Comparison of ENCODE assay signal across 8 cellular contexts in the genomic region with DNA sequence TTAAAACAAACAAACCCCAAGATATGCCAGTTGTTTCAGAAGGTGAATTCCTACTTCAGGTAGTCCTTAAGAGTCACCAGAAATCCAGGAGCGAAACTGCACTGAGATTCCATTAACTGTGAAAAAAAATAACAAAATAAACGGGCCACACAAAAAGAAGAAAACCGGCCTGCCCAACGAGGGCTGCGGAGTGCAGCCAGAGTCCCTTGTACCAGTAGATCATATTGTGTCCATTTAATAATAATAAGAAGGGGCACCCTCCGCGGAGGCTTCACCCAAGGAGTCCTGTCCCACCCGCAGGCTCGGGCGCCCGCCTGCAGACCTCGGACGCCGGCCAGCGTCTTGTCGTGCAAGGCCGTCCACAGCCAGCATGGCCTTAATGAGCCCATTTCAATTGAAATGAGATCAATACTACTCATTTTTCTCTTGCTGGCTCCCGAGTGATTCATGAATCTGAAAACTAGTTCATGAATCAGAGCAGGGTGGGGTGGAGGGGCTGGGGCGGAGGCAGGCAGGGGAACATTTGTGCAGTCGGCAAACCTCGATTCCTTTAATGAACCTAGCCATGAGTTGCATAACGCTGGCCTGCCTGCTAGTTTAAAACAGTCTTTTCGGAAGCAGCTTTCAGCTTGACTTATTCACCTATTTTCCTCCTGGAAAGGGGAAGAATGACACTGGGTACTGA.
DNase-seq lines count a peak whose midpoint lies in the region; ATAC-seq and TF ChIP-seq lines count a peak whose summit lies in the region.

No MANE protein-coding gene starts in this region.

- ATAC-seq in HCT116: peak; percentile 24
- ATAC-seq in upper lobe of right lung: peak; percentile 34
- no peak for ATAC-seq in GM18498 (IDR thresholded peaks at IDR 0.05; ENCODE audit: unreplicated experiment)

- H3K4me1 ChIP-seq in HCT116 (ENCODE audit: control insufficient read depth in 1 of 2, insufficient read depth in 2 of 2, low read length in 2 of 2): peaks cover 46 to 63% of the 10 kb centered on the region in 2 experiments
- peaks cover 93% of the 10 kb centered on the region for H3K4me1 ChIP-seq in upper lobe of right lung

- H3K4me1 Mint-ChIP-seq in activated naive CD4-positive, alpha-beta T cell treated with anti-CD3 and anti-CD28 coated beads, Interleukin-2, amount 10 ng/mL, durations not matched to agents 7 days and 5 days: peaks cover 66% of the 10 kb centered on the region
- H3K4me1 Mint-ChIP-seq in glutamatergic neuron (ENCODE audit: low read depth, unreplicated experiment): peaks cover 82% of the 10 kb centered on the region

- intact Hi-C loops in HCT116 (cut with micrococcal nuclease) (loop anchor here (5.0 to 10.0 kb wide), 2 partner anchors 228 to 354 kb away; no protein-coding TSS in a partner anchor), posterior vena cava (cut with DNase I) (loop anchor here (5.0 to 10.0 kb wide), 7 partner anchors 111 to 362 kb away; a partner anchor contains a TSS), upper lobe of right lung (cut with DNase I) (loop anchor here (5.0 to 10.0 kb wide), 2 partner anchors 111 to 352 kb away; a partner anchor contains a TSS)

- peak overlapping the region; percentile 59 for H3K4me3 Mint-ChIP-seq in activated naive CD4-positive, alpha-beta T cell treated with anti-CD3 and anti-CD28 coated beads, Interleukin-2, amount 10 ng/mL, durations not matched to agents 7 days and 5 days
- H3K4me3 Mint-ChIP-seq in glutamatergic neuron (ENCODE audit: unreplicated experiment): peak overlapping the region; percentile 75

- peak; percentile 30; the same call in 1 of the 2 replicates for TF ChIP-seq RAD21 in HCT116 (IDR thresholded peaks at IDR 0.05; ENCODE audit: low read depth)

- H3K9me3 ChIP-seq in HCT116 (ENCODE audit: control insufficient read depth in 1 of 2, insufficient read depth in 1 of 2, low read depth in 1 of 2, low read length in 2 of 2): no peaks in the 10 kb centered on the region
- H3K9me3 ChIP-seq in upper lobe of right lung: no peaks in the 10 kb centered on the region

- no TSS peak for BruUV-seq in HCT116 (replicated peaks; lab: Mats Ljungman, UMichigan)

- CTCF ChIA-PET in HCT116 (lab: Charles Lee): interaction anchor here (1.4 kb wide), 1 partner anchor 361 kb away, joined by 7 read pairs; no protein-coding TSS in a partner anchor
- CTCF ChIA-PET in activated naive CD4-positive, alpha-beta T cell treated with anti-CD3 and anti-CD28 coated beads, Interleukin-2, amount 10 ng/mL, durations not matched to agents 7 days and 5 days (lab: Charles Lee): interaction anchor here (0.9 to 3.0 kb wide), 10 partner anchors 19 to 360 kb away, joined by 3 to 12 read pairs (median 5); no protein-coding TSS in a partner anchor

- H3K79me2 ChIP-seq in HCT116 (ENCODE audit: insufficient read depth, low read length): no peaks in the 10 kb centered on the region

- H3K4me3 ChIP-seq in HCT116 (replicated peaks in 1 of 2; ENCODE audit: low read depth in 1 of 2, low read length in 2 of 2) (peak overlapping the region; percentile 16 to 46), upper lobe of right lung (peak overlapping the region; percentile 30)

- H2AFZ ChIP-seq in HCT116 (ENCODE audit: low read depth, low read length, poor library complexity, severe bottlenecking): peak overlapping the region; percentile 72

- H3K27ac ChIP-seq in HCT116 (ENCODE audit: low read depth, low read length): peak overlapping the region; percentile 66
- peak overlapping the region; percentile 99 for H3K27ac ChIP-seq in upper lobe of right lung

- H3K36me3 Mint-ChIP-seq in activated naive CD4-positive, alpha-beta T cell treated with anti-CD3 and anti-CD28 coated beads, Interleukin-2, amount 10 ng/mL, durations not matched to agents 7 days and 5 days: peaks cover 6% of the 10 kb centered on the region
- no peaks in the 10 kb centered on the region for H3K36me3 Mint-ChIP-seq in glutamatergic neuron (ENCODE audit: unreplicated experiment)

- peak overlapping the region; percentile 85 for H3K4me2 ChIP-seq in HCT116 (ENCODE audit: low read length)

- H3K9ac ChIP-seq in HCT116 (ENCODE audit: low read length): peak overlapping the region; percentile 60

- peaks cover 13% of the 10 kb centered on the region for H3K27me3 Mint-ChIP-seq in activated naive CD4-positive, alpha-beta T cell treated with anti-CD3 and anti-CD28 coated beads, Interleukin-2, amount 10 ng/mL, durations not matched to agents 7 days and 5 days
- peaks cover 15% of the 10 kb centered on the region for H3K27me3 Mint-ChIP-seq in glutamatergic neuron (ENCODE audit: unreplicated experiment)

- TF ChIP-seq CTCF in HCT116 (IDR thresholded peaks at IDR 0.05 in 2 of 3, conservative IDR thresholded peaks at IDR 0.05 in 1 of 3; ENCODE audit: borderline replicate concordance in 1 of 3, insufficient read depth in 1 of 3, low read depth in 2 of 3, low read length in 2 of 3) (no peak), glutamatergic neuron (IDR thresholded peaks at IDR 0.05; ENCODE audit: partially characterized antibody, unreplicated experiment) (no peak), upper lobe of right lung (IDR thresholded peaks at IDR 0.05) (no peak)

- POLR2A ChIA-PET in HCT116 (lab: Charles Lee): interaction anchor here (1.2 to 2.4 kb wide), 2 partner anchors 66 to 112 kb away, joined by 3 to 46 read pairs; a partner anchor contains a TSS

- peak overlapping the region; percentile 96 for H3K27ac Mint-ChIP-seq in activated naive CD4-positive, alpha-beta T cell treated with anti-CD3 and anti-CD28 coated beads, Interleukin-2, amount 10 ng/mL, durations not matched to agents 7 days and 5 days
- peak overlapping the region; percentile 99 for H3K27ac Mint-ChIP-seq in glutamatergic neuron (ENCODE audit: unreplicated experiment)

- no peaks in the 10 kb centered on the region for H3K9me3 Mint-ChIP-seq in activated naive CD4-positive, alpha-beta T cell treated with anti-CD3 and anti-CD28 coated beads, Interleukin-2, amount 10 ng/mL, durations not matched to agents 7 days and 5 days
- H3K9me3 Mint-ChIP-seq in glutamatergic neuron (ENCODE audit: unreplicated experiment): peaks cover 20% of the 10 kb centered on the region

- RAD21 ChIA-PET in HCT116 (lab: Charles Lee; ENCODE audit: low non-redundant PET in 1 of 2, low total read pairs in 2 of 2, uncharacterized antibody in 2 of 2, unreplicated experiment in 2 of 2): interaction anchor here (0.9 to 1.5 kb wide), 3 partner anchors 66 to 361 kb away, joined by 3 to 5 read pairs (median 4); no protein-coding TSS in a partner anchor

- no peaks in the 10 kb centered on the region; the same call in 1 of the 2 replicates for H3K27me3 ChIP-seq in HCT116 (ENCODE audit: insufficient read depth, low read length)
- H3K27me3 ChIP-seq in upper lobe of right lung: no peaks in the 10 kb centered on the region

- no peaks in the 10 kb centered on the region for H4K20me1 ChIP-seq in HCT116 (ENCODE audit: insufficient read depth)

- TF ChIP-seq POLR2A in HCT116 (IDR thresholded peaks at IDR 0.05; ENCODE audit: borderline replicate concordance, extremely low read depth, insufficient read depth, insufficient read length): no peak

- DNase-seq in HCT116 (ENCODE audit: low read depth, low spot score) (peak; percentile 79), SHP77 (lab: John Stamatoyannopoulos, UW) (peak; percentile 46 to 71), glutamatergic neuron (peak; percentile 49), posterior vena cava (ENCODE audit: low spot score) (peak; percentile 91), upper lobe of right lung (peak; percentile 81), NCI-H2029 (lab: John Stamatoyannopoulos, UW) (no peak)
- DNase-seq in activated naive CD4-positive, alpha-beta T cell treated with anti-CD3 and anti-CD28 coated beads, Interleukin-2, amount 10 ng/mL, durations not matched to agents 7 days and 5 days: peak; percentile 55

- H3K36me3 ChIP-seq in HCT116 (ENCODE audit: control insufficient read depth in 1 of 2, insufficient read depth in 2 of 2, low read length in 2 of 2) (no peaks in the 10 kb centered on the region), upper lobe of right lung (no peaks in the 10 kb centered on the region)

- H3K9me2 ChIP-seq in HCT116 (ENCODE audit: insufficient read depth): no peaks in the 10 kb centered on the region

TF ChIP-seq in HCT116, 20 proteins besides CTCF, POLR2A, EP300 and RAD21 (continues in another document):
- TF ChIP-seq ZFX (IDR thresholded peaks at IDR 0.05): no peak
- TF ChIP-seq SP1 (IDR thresholded peaks at IDR 0.05; ENCODE audit: low read depth): peak; percentile 40
- TF ChIP-seq, protein P1, sequence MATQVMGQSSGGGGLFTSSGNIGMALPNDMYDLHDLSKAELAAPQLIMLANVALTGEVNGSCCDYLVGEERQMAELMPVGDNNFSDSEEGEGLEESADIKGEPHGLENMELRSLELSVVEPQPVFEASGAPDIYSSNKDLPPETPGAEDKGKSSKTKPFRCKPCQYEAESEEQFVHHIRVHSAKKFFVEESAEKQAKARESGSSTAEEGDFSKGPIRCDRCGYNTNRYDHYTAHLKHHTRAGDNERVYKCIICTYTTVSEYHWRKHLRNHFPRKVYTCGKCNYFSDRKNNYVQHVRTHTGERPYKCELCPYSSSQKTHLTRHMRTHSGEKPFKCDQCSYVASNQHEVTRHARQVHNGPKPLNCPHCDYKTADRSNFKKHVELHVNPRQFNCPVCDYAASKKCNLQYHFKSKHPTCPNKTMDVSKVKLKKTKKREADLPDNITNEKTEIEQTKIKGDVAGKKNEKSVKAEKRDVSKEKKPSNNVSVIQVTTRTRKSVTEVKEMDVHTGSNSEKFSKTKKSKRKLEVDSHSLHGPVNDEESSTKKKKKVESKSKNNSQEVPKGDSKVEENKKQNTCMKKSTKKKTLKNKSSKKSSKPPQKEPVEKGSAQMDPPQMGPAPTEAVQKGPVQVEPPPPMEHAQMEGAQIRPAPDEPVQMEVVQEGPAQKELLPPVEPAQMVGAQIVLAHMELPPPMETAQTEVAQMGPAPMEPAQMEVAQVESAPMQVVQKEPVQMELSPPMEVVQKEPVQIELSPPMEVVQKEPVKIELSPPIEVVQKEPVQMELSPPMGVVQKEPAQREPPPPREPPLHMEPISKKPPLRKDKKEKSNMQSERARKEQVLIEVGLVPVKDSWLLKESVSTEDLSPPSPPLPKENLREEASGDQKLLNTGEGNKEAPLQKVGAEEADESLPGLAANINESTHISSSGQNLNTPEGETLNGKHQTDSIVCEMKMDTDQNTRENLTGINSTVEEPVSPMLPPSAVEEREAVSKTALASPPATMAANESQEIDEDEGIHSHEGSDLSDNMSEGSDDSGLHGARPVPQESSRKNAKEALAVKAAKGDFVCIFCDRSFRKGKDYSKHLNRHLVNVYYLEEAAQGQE (IDR thresholded peaks at IDR 0.05; ENCODE audit: low read depth): no peak
- TF ChIP-seq EGR1 (IDR thresholded peaks at IDR 0.05; ENCODE audit: low read depth): no peak
- TF ChIP-seq FOSL1 (IDR thresholded peaks at IDR 0.05; ENCODE audit: low read depth): peak; percentile 41; the same call in 1 of the 2 replicates
- TF ChIP-seq CBX3 (IDR thresholded peaks at IDR 0.05; ENCODE audit: low read depth): no peak
- TF ChIP-seq ELF1 (IDR thresholded peaks at IDR 0.05; ENCODE audit: borderline replicate concordance, low read depth): no peak
- TF ChIP-seq TCF7L2 (IDR thresholded peaks at IDR 0.05; ENCODE audit: borderline replicate concordance, extremely low read depth, insufficient read depth, insufficient read length): peak; percentile 60
- peak; percentile 90 for TF ChIP-seq CEBPB (IDR thresholded peaks at IDR 0.05; ENCODE audit: low read depth)
